In the genomic region with DNA sequence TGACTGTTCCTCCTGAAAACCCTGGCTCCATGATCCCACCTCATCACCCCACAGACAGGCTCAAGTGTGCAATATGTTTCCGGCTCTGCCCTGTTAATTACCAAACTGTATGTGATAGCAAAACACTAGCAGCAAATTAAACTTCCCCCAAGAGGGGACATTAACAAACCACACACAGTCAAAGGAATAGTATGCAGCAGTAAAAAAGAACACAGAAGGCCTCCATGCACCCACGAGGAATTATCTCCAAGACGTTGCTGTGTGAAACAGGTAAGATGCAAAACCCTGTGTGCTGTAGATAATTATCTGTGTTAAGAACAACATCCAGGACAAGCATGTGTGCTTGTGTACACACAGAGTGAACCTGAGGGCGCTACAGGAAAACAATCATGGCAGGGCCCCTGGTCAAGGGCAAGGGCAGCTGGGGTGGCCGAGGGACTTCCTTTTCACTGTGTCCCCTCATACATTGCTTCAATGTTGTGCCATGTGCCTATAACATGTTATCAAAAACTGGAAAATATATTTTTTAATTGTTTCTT, we compare ENCODE assay signal across 27 cellular contexts.
"Had no signal": no experiment of that assay in that cellular context is flagged by ENCODE, and none has a peak within 500 bp of the region (broad histone marks: within the 10 kb centered on the region; RNA-seq: fewer than 3 reads in every experiment).

No MANE protein-coding gene starts in this region.

- FAIRE-seq: endometrium, frontal cortex, islet of Langerhans, urothelium cell line had no signal

- H3K27me3 Mint-ChIP-seq: activated T-helper 17 cell treated with anti-CD3 and anti-CD28 coated beads, Interleukin-2, amount 50 U/mL, for 72 hours had no signal

- H3K27ac ChIP-seq: epithelial cell of prostate, left lung, lower lobe of right lung, thoracic aorta, VCaP had no signal

- H3K27me3 ChIP-seq: esophagus squamous epithelium, left lung, spleen had no signal

- H3K4me3 ChIP-seq: esophagus squamous epithelium, left lung, lower lobe of right lung, spleen, thoracic aorta had no signal

- H3K36me3 ChIP-seq: esophagus squamous epithelium, left lung, lower lobe of right lung, spleen, thoracic aorta had no signal

- H3K9me3 ChIP-seq: esophagus squamous epithelium, left lung, lower lobe of right lung, spleen, thoracic aorta had no signal

- H3K9me3 Mint-ChIP-seq: activated T-cell treated with anti-CD3 and anti-CD28 coated beads, Interleukin-2, amount 50 U/mL, for 4 hours; activated T-helper 17 cell treated with anti-CD3 and anti-CD28 coated beads, Interleukin-2, amount 50 U/mL, for 72 hours; nephron had no signal

- H3K27ac Mint-ChIP-seq: activated T-helper 17 cell treated with anti-CD3 and anti-CD28 coated beads, Interleukin-2, amount 50 U/mL, for 72 hours had no signal

- ATAC-seq: activated CD4-positive, CD25-positive, alpha-beta regulatory T cell treated with anti-CD3 and anti-CD28 coated beads, Interleukin-2, amount 50 U/mL, for 24 hours; activated T-cell treated with anti-CD3 and anti-CD28 coated beads, Interleukin-2, amount 50 U/mL, for 4 hours; activated T-helper 17 cell treated with anti-CD3 and anti-CD28 coated beads, Interleukin-2, amount 50 U/mL, for 72 hours; left lung; lower lobe of right lung; right cardiac atrium; stimulated activated naive CD8-positive, alpha-beta T cell treated with anti-CD3 and anti-CD28 coated beads, Interleukin-15, Interleukin-2, amounts not matched to agents 100 U/mL and 50 U/mL, for 24 hours had no signal

- H3K4me3 Mint-ChIP-seq: activated T-cell treated with anti-CD3 and anti-CD28 coated beads, Interleukin-2, amount 50 U/mL, for 4 hours; activated T-helper 17 cell treated with anti-CD3 and anti-CD28 coated beads, Interleukin-2, amount 50 U/mL, for 72 hours; nephron had no signal

- DNase-seq: activated CD4-positive, alpha-beta T cell treated with anti-CD3 and anti-CD28 coated beads for 48 hours; activated CD4-positive, alpha-beta T cell treated with anti-CD3 and anti-CD28 coated beads, Interleukin-2, amount 50 U/mL, for 48 hours; activated gamma-delta T cell treated with Interleukin-2 at 50 U/mL for 16 hours; activated naive CD4-positive, alpha-beta T cell treated with anti-CD3 and anti-CD28 coated beads, Interleukin-2, amount 50 U/mL, for 16 hours; activated T-cell treated with anti-CD3 and anti-CD28 coated beads, Interleukin-2, amount 50 U/mL, for 4 hours; amygdala; caudate nucleus; effector CD4-positive, alpha-beta T cell; esophagus squamous epithelium; lower lobe of right lung; mesenchymal stem cell; posterior cingulate gyrus; spleen; stimulated activated naive CD8-positive, alpha-beta T cell treated with anti-CD3 and anti-CD28 coated beads, Interleukin-15, Interleukin-2, amounts not matched to agents 100 U/mL and 50 U/mL, for 24 hours; trophoblast cell had no signal
